10 cellular contexts compared by ENCODE assay signal in the genomic region with DNA sequence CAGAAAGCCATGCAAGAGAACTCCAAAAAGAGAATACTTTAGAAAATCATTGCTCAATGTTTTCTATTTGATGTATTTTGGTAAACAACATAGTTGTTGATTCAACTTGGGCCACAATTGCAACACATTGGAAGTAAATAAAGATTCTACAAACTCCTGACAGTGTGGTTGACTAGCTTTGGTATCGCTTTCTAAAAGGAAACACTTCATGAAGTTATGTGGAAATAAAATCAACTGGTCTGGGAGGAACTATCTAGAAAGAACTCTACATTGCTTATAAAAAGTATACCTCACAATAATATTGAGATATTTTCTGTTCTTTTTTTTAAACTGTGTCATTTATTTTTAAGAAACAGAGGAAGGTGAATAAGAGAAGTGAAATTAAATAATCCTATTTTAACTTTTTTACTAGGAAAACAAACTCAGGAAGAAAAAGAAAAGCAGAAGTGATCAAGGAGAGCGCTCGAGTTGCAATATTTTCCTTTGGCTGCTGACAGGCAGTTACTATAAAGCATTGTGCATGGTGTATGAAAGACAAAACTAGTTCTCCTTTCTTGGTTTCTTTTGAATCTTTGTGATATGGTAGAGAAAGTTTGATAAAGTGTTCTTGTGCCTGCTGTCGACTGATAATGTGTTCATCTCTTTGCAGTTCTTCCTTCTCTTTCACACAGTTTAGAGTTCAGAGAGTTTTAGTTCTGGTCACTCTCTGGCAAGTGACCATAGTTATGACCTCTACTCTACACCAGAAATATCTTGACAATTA. TPM values are rescaled to one million over a fixed set of nuclear protein-coding genes. Genes with fewer than 3 reads are reported as not detected.
DNase-seq lines count a peak whose midpoint lies in the region; ATAC-seq, FAIRE-seq and TF ChIP-seq lines count a peak whose summit lies in the region.
"Had no signal": no experiment of that assay in that cellular context is flagged by ENCODE, and none has a peak within 500 bp of the region (broad histone marks: within the 10 kb centered on the region; RNA-seq: fewer than 3 reads in every experiment).

No MANE protein-coding gene starts in this region.

- no peak overlapping the region for H3K14ac ChIP-seq in H1 (ENCODE audit: insufficient read length)

- no peak overlapping the region for H4K5ac ChIP-seq in H1 (ENCODE audit: insufficient read length, low read depth, low read length)

- no peak for FAIRE-seq in H1 (lab: Jason Lieb, UNC)
- FAIRE-seq: astrocyte had no signal

- H3K18ac ChIP-seq in H1 (ENCODE audit: extremely low read depth, low read length) = no peak overlapping the region

- H3K56ac ChIP-seq in H1 (replicated peaks; ENCODE audit: insufficient read length, low read depth, low read length) = no peak overlapping the region

- no peaks in the 10 kb centered on the region for H3K9me3 ChIP-seq in H1 (ENCODE audit: insufficient read depth in 2 of 2, low read depth in 1 of 2, low read length in 1 of 2)

- ATAC-seq in GM19452 (IDR thresholded peaks at IDR 0.05; ENCODE audit: unreplicated experiment) = peak; percentile 48

- H3K27me3 ChIP-seq in ACC112 (ENCODE audit: insufficient read depth, low read length) (no peaks in the 10 kb centered on the region), H1 (replicated peaks in 1 of 4; ENCODE audit: control insufficient read depth in 3 of 4, extremely low read depth in 1 of 4, insufficient read depth in 3 of 4, low read length in 3 of 4) (no peaks in the 10 kb centered on the region)

- TF ChIP-seq RAD21 in H1 (IDR thresholded peaks at IDR 0.05 in 1 of 2, conservative IDR thresholded peaks at IDR 0.05 in 1 of 2; ENCODE audit: low read depth in 2 of 2, low read length in 2 of 2) = no peak

- no peak overlapping the region for H2BK12ac ChIP-seq in H1 (ENCODE audit: low read depth, low read length)

- H2AFZ ChIP-seq in ACC112 (ENCODE audit: low read length, unreplicated experiment) (peak overlapping the region; percentile 52), H1 (ENCODE audit: low read length) (0 out of 2 replicates have a peak overlapping the region, but pooled peaks have one; percentile 51)

- H3K36me3 ChIP-seq in ACC112 (ENCODE audit: insufficient read depth, low read length) (peaks cover 21% of the 10 kb centered on the region), H1 (ENCODE audit: control insufficient read depth in 2 of 4, insufficient read depth in 4 of 4, low read length in 3 of 4) (no peaks in the 10 kb centered on the region)

- no peak overlapping the region for H3K4ac ChIP-seq in H1 (replicated peaks; ENCODE audit: insufficient read length, low read depth, low read length)

- peak overlapping the region; percentile 90 for H3K27ac ChIP-seq in ACC112 (ENCODE audit: low read depth, low read length)
- H3K27ac ChIP-seq in H1 (ENCODE audit: low read depth, low read length) = no peak overlapping the region

- no peak overlapping the region for H2BK120ac ChIP-seq in H1 (replicated peaks; ENCODE audit: low read depth, low read length)

- 88% methylated on average over 4 of the region's 4 CpGs; no CpG with 5 or more reads in 1 of the 2 experiments for WGBS in H1 (ENCODE audit: extremely low coverage in 1 of 2, insufficient coverage in 1 of 2, insufficient read length in 1 of 2, insufficient replicate concordance in 2 of 2, low coverage in 1 of 2, low lambda C conversion rate in 2 of 2, missing lambda C conversion rate in 1 of 2), 2 experiments

- H2AK5ac ChIP-seq in H1 (ENCODE audit: low read depth, low read length) = no peak overlapping the region

- CTCF ChIA-PET in H1 (lab: Charles Lee; ENCODE audit: partially characterized antibody) = no interaction called here

- in situ Hi-C loops in GM13976 (cut with MboI; ENCODE audit: low sequenced_read_pairs, unreplicated experiment) = no loop called here

- no peak for TF ChIP-seq POLR2A in H1 (IDR thresholded peaks at IDR 0.05; ENCODE audit: control extremely low read depth in 1 of 2, low read depth in 2 of 2, low read length in 2 of 2)

- TF ChIP-seq EP300 in H1 (IDR thresholded peaks at IDR 0.05; ENCODE audit: borderline replicate concordance in 1 of 2, low read depth in 2 of 2, low read length in 2 of 2) = no peak

- H4K91ac ChIP-seq in H1 (replicated peaks; ENCODE audit: insufficient read length, low read length) = no peak overlapping the region

- no peak overlapping the region for H2BK15ac ChIP-seq in H1 (ENCODE audit: low read length)

- H3K4me1 ChIP-seq in ACC112 (ENCODE audit: control insufficient read depth, insufficient read depth, low read length, unreplicated experiment) (peaks cover 64% of the 10 kb centered on the region), H1 (replicated peaks in 1 of 4; ENCODE audit: control insufficient read depth in 3 of 4, insufficient read depth in 4 of 4, low read length in 3 of 4) (no peaks in the 10 kb centered on the region)

- H3K79me2 ChIP-seq in ACC112 (ENCODE audit: control insufficient read depth, insufficient read depth, low read length, unreplicated experiment) (peaks cover 47% of the 10 kb centered on the region), H1 (ENCODE audit: control insufficient read depth in 1 of 2, insufficient read depth in 2 of 2, low read length in 2 of 2) (no peaks in the 10 kb centered on the region)

- H3K23ac ChIP-seq in H1 (ENCODE audit: insufficient read length) = no peak overlapping the region

- H3K4me3 ChIP-seq in ACC112 (ENCODE audit: low read depth, low read length) (peak overlapping the region; percentile 78), H1 (ENCODE audit: extremely low read depth in 1 of 4, insufficient read depth in 2 of 4, low read depth in 3 of 4, low read length in 4 of 4) (no peak overlapping the region)

- DNase-seq in KG1 (lab: John Stamatoyannopoulos, UW) (peak; percentile 57), H1 (ENCODE audit: low read depth in 1 of 2, low spot score in 2 of 2) (no peak), islet precursor cell (no peak), GM13976 (ENCODE audit: low spot score) (no peak), glomerular visceral epithelial cell (ENCODE audit: extremely low spot score) (no peak)
- no peak for DNase-seq in stimulated activated CD4-positive, alpha-beta T cell treated with anti-CD3 and anti-CD28 coated beads, Interleukin-12 subunit alpha, Interleukin-12 subunit beta, amount 100 ng/mL, for 4 hours
- DNase-seq: nucleus accumbens had no signal

- no peak overlapping the region for H3K9ac ChIP-seq in H1 (replicated peaks in 1 of 4; ENCODE audit: extremely low read depth in 1 of 4, low read depth in 3 of 4, low read length in 3 of 4)

- no peak overlapping the region for H4K8ac ChIP-seq in H1 (ENCODE audit: extremely low read depth, insufficient read depth, low read length)

- H2BK20ac ChIP-seq in H1 (ENCODE audit: low read length) = no peak overlapping the region

- H2BK5ac ChIP-seq in H1 (ENCODE audit: low read depth, low read length) = no peak overlapping the region

- TF ChIP-seq CTCF in H1 (IDR thresholded peaks at IDR 0.05; ENCODE audit: control extremely low read depth in 1 of 3, insufficient read depth in 1 of 3, low read depth in 1 of 3, low read length in 3 of 3) (no peak), GM13976 (IDR thresholded peaks at IDR 0.05; ENCODE audit: borderline replicate concordance, control extremely low read depth, extremely low read depth, insufficient read depth, missing control alignments) (no peak)

- no peak overlapping the region for H3K4me2 ChIP-seq in H1 (ENCODE audit: insufficient read depth in 1 of 2, low read depth in 2 of 2, low read length in 2 of 2)

- no peaks in the 10 kb centered on the region for H4K20me1 ChIP-seq in H1 (replicated peaks in 1 of 2; ENCODE audit: control insufficient read depth in 1 of 2, insufficient read depth in 2 of 2, low read length in 2 of 2)

- H3K23me2 ChIP-seq in H1 (ENCODE audit: low read depth, low read length) = no peaks in the 10 kb centered on the region

- POLR2A ChIA-PET in H1 (lab: Charles Lee; ENCODE audit: partially characterized antibody) = no interaction called here

- no peaks in the 10 kb centered on the region for H3K79me1 ChIP-seq in H1 (ENCODE audit: low read depth, low read length)

TF ChIP-seq in H1, 55 proteins besides CTCF, POLR2A, EP300 and RAD21 (continues in another document):
- no peak for TF ChIP-seq CEBPB (IDR thresholded peaks at IDR 0.05; ENCODE audit: low read depth, low read length)
- no peak for TF ChIP-seq CTBP2 (IDR thresholded peaks at IDR 0.05; ENCODE audit: borderline replicate concordance, insufficient read depth, insufficient read length, low read length)
- no peak for TF ChIP-seq EGR1 (IDR thresholded peaks at IDR 0.05; ENCODE audit: borderline replicate concordance, low read depth, low read length)
- no peak for TF ChIP-seq RBBP5 (IDR thresholded peaks at IDR 0.05; ENCODE audit: borderline replicate concordance, low read depth, low read length)
- no peak for TF ChIP-seq CBX5 (IDR thresholded peaks at IDR 0.05; ENCODE audit: low read depth, low read length)

RNA-seq across cellular contexts. Expression of a gene that starts 3.0 kb away (rescaled TPM):
- not detected in 2 replicates for total RNA-seq in H1 (2021; fragmentation: NEBNext Ultra II Directional; extraction: Animal tissue kit (Norgen Biotek cat#: 25700))
- polyA plus RNA-seq in H1 (2011; rRNA removed) = not detected in 2 replicates
- not detected for polyA plus RNA-seq in H1 (2011; cell fraction: cytosol; rRNA removed)
- polyA plus RNA-seq in H1 (2011; cell fraction: nucleus; rRNA removed) = not detected
- polyA plus RNA-seq in H1 (2012, experiment 1 of 2) = not detected in 4 replicates
- polyA plus RNA-seq in H1 (2012, experiment 2 of 2) = not detected
- polyA plus RNA-seq in H1 (2013, experiment 1 of 2) = not detected
- not detected for polyA plus RNA-seq in H1 (2013, experiment 2 of 2)
- polyA minus RNA-seq in H1 (2011; rRNA and poly(A)+ RNA removed) = not detected in 2 replicates
- polyA minus RNA-seq in H1 (2011; cell fraction: cytosol; rRNA and poly(A)+ RNA removed) = not detected
- not detected for polyA minus RNA-seq in H1 (2011; cell fraction: nucleus; rRNA and poly(A)+ RNA removed)
- total RNA-seq: astrocyte had no signal

RNA-seq across cellular contexts. Expression of a gene that starts 41.2 kb away (rescaled TPM):
- total RNA-seq in H1 (2021; fragmentation: NEBNext Ultra II Directional; extraction: Animal tissue kit (Norgen Biotek cat#: 25700)) = not detected in 2 replicates
- not detected in 2 replicates for polyA plus RNA-seq in H1 (2011; rRNA removed)
- not detected for polyA plus RNA-seq in H1 (2011; cell fraction: cytosol; rRNA removed)
- polyA plus RNA-seq in H1 (2011; cell fraction: nucleus; rRNA removed) = not detected
- not detected in 4 replicates for polyA plus RNA-seq in H1 (2012, experiment 1 of 2)
- polyA plus RNA-seq in H1 (2012, experiment 2 of 2) = not detected
- polyA plus RNA-seq in H1 (2013, experiment 1 of 2) = 0.02 TPM
- polyA plus RNA-seq in H1 (2013, experiment 2 of 2) = 0.02 TPM
- 0.06 TPM in 1 of 2 replicates, not detected in the other for polyA minus RNA-seq in H1 (2011; rRNA and poly(A)+ RNA removed)
- not detected for polyA minus RNA-seq in H1 (2011; cell fraction: cytosol; rRNA and poly(A)+ RNA removed)
- polyA minus RNA-seq in H1 (2011; cell fraction: nucleus; rRNA and poly(A)+ RNA removed) = not detected
